Comparison of ENCODE assay signal across 20 cellular contexts in genomic region chr22:20316217-20316843, GRCh38. TPM values are rescaled to one million over a fixed set of nuclear protein-coding genes. Genes with fewer than 3 reads are reported as not detected.
A peak's percentile ranks its signal among the peaks of the same experiment; 100 is the strongest.
DNase-seq lines count a peak whose midpoint lies in the region; ATAC-seq, FAIRE-seq and TF ChIP-seq lines count a peak whose summit lies in the region.
"Had no signal": no experiment of that assay in that cellular context is flagged by ENCODE, and none has a peak within 500 bp of the region (broad histone marks: within the 10 kb centered on the region; RNA-seq: fewer than 3 reads in every experiment).

No MANE protein-coding gene starts in this region.

- no peak for FAIRE-seq in HTR-8/SVneo (lab: Jason Lieb, UNC)
- FAIRE-seq: endometrium, TTC549 had no signal

- H3K36me3 ChIP-seq in testis (ENCODE audit: low read depth, missing control alignments) (no peaks in the 10 kb centered on the region), gastrocnemius medialis (no peaks in the 10 kb centered on the region)

- H3K9me3 Mint-ChIP-seq in activated T-helper 2 cell treated with anti-CD3 and anti-CD28 coated beads, Interferon-gamma antibody, Interleukin-2, Interleukin-4, amounts not matched to agents 10 μg/mL and 5 μg/mL and 100 μg/mL, durations not matched to agents 14 hours and 24 hours and 36 hours, result no peaks in the 10 kb centered on the region
- H3K9me3 Mint-ChIP-seq: CD8-positive, alpha-beta T cell; naive thymus-derived CD4-positive, alpha-beta T cell had no signal

- H3K4me3 Mint-ChIP-seq in activated T-helper 2 cell treated with anti-CD3 and anti-CD28 coated beads, Interferon-gamma antibody, Interleukin-2, Interleukin-4, amounts not matched to agents 10 μg/mL and 5 μg/mL and 100 μg/mL, durations not matched to agents 14 hours and 24 hours and 36 hours (ENCODE audit: low read depth), result no peak overlapping the region

- H3K27ac Mint-ChIP-seq in activated T-helper 2 cell treated with anti-CD3 and anti-CD28 coated beads, Interferon-gamma antibody, Interleukin-2, Interleukin-4, amounts not matched to agents 10 μg/mL and 5 μg/mL and 100 μg/mL, durations not matched to agents 14 hours and 24 hours and 36 hours, result no peak overlapping the region
- H3K27ac Mint-ChIP-seq: CD8-positive, alpha-beta T cell had no signal

- intact Hi-C loops in activated T-helper 2 cell treated with anti-CD3 and anti-CD28 coated beads, Interferon-gamma antibody, Interleukin-2, Interleukin-4, amounts not matched to agents 10 μg/mL and 5 μg/mL and 100 μg/mL, durations not matched to agents 14 hours and 24 hours and 36 hours (cut with micrococcal nuclease), result no loop called here
- intact Hi-C loops in testis (cut with DNase I; ENCODE audit: low total_unique reads), result no loop called here
- intact Hi-C loops in gastrocnemius medialis (cut with DNase I; ENCODE audit: low total_unique reads), result no loop called here

- H3K27ac ChIP-seq in testis (no peak overlapping the region), gastrocnemius medialis (no peak overlapping the region)
- H3K27ac ChIP-seq: ascending aorta, left lung had no signal

- peak; percentile 58 for DNase-seq in activated effector memory CD4-positive, alpha-beta T cell treated with anti-CD3 and anti-CD28 coated beads, Interleukin-2, amount 50 U/mL, for 16 hours
- no peak for DNase-seq in activated effector memory CD4-positive, alpha-beta T cell treated with Interleukin-2 at 50 U/mL for 16 hours
- peak; percentile 8 for DNase-seq in activated T-helper 2 cell treated with anti-CD3 and anti-CD28 coated beads, Interferon-gamma antibody, Interleukin-2, Interleukin-4, amounts not matched to agents 10 μg/mL and 5 μg/mL and 100 μg/mL, durations not matched to agents 14 hours and 24 hours and 36 hours (ENCODE audit: low spot score)
- DNase-seq in mesenteric fat pad (ENCODE audit: low spot score) (peak; percentile 69), testis (peak; percentile 9), HTR-8/SVneo (ENCODE audit: insufficient read length, low spot score) (no peak), gastrocnemius medialis (no peak), NOMO-1 treated with dmso at 0.1 percent for 144 hours (lab: John Stamatoyannopoulos, UW; ENCODE audit: unreplicated experiment) (no peak)
- DNase-seq: DMS79 treated with DMSO at 0.1 percent for 48 hours, foreskin fibroblast, H7, KG1, NCI-H1092 treated with DMSO at 0.1 percent for 48 hours, PC-3 had no signal

- H3K27me3 ChIP-seq in testis, result no peaks in the 10 kb centered on the region
- H3K27me3 ChIP-seq in gastrocnemius medialis, result no peaks in the 10 kb centered on the region
- H3K27me3 ChIP-seq: ascending aorta, left lung had no signal

- in situ Hi-C loops in gastrocnemius medialis (cut with MboI; ENCODE audit: low sequenced_read_pairs in 4 of 4), result no loop called here

- no peaks in the 10 kb centered on the region for H3K36me3 Mint-ChIP-seq in activated T-helper 2 cell treated with anti-CD3 and anti-CD28 coated beads, Interferon-gamma antibody, Interleukin-2, Interleukin-4, amounts not matched to agents 10 μg/mL and 5 μg/mL and 100 μg/mL, durations not matched to agents 14 hours and 24 hours and 36 hours (ENCODE audit: low read depth)
- H3K36me3 Mint-ChIP-seq: naive thymus-derived CD4-positive, alpha-beta T cell had no signal

- TF ChIP-seq CTCF in testis (IDR thresholded peaks at IDR 0.05), result no peak
- TF ChIP-seq CTCF in gastrocnemius medialis (IDR thresholded peaks at IDR 0.05 in 4 of 5, conservative IDR thresholded peaks at IDR 0.05 in 1 of 5), result no peak

- H3K27me3 Mint-ChIP-seq in activated T-helper 2 cell treated with anti-CD3 and anti-CD28 coated beads, Interferon-gamma antibody, Interleukin-2, Interleukin-4, amounts not matched to agents 10 μg/mL and 5 μg/mL and 100 μg/mL, durations not matched to agents 14 hours and 24 hours and 36 hours (ENCODE audit: low read depth), result no peaks in the 10 kb centered on the region
- H3K27me3 Mint-ChIP-seq: naive thymus-derived CD4-positive, alpha-beta T cell had no signal

- peaks cover 19% of the 10 kb centered on the region for H3K4me1 Mint-ChIP-seq in activated T-helper 2 cell treated with anti-CD3 and anti-CD28 coated beads, Interferon-gamma antibody, Interleukin-2, Interleukin-4, amounts not matched to agents 10 μg/mL and 5 μg/mL and 100 μg/mL, durations not matched to agents 14 hours and 24 hours and 36 hours (ENCODE audit: low read depth)

- WGBS in testis, 2 donors, result 84 to 96% methylated on average over 4 to 12 of the region's 12 CpGs

- H3K9me3 ChIP-seq in testis (no peaks in the 10 kb centered on the region), gastrocnemius medialis (no peaks in the 10 kb centered on the region)
- H3K9me3 ChIP-seq: ascending aorta, left lung had no signal

- no peak for ATAC-seq in gastrocnemius medialis
- ATAC-seq: CD8-positive, alpha-beta T cell; left lung; naive thymus-derived CD4-positive, alpha-beta T cell; PC-3 had no signal

- TF ChIP-seq POLR2A in testis (IDR thresholded peaks at IDR 0.05), result no peak
- no peak for TF ChIP-seq POLR2A in gastrocnemius medialis (IDR thresholded peaks at IDR 0.05)

- H3K4me1 ChIP-seq in testis (peaks cover 11% of the 10 kb centered on the region), gastrocnemius medialis (peaks cover 21 to 31% of the 10 kb centered on the region in 2 donors)

- H3K4me3 ChIP-seq in testis, result no peak overlapping the region
- no peak overlapping the region for H3K4me3 ChIP-seq in gastrocnemius medialis
- H3K4me3 ChIP-seq: ascending aorta, left lung had no signal

RNA-seq across cellular contexts. Expression of gene DGCR6L, which starts 3.5 kb away (rescaled TPM):
- total RNA-seq in activated T-helper 2 cell treated with anti-CD3 and anti-CD28 coated beads, Interferon-gamma antibody, Interleukin-2, Interleukin-4, amounts not matched to agents 10 μg/mL and 5 μg/mL and 100 μg/mL, durations not matched to agents 14 hours and 24 hours and 36 hours, result 29.0 and 31.1 TPM in 2 replicates
- 25.7 TPM for total RNA-seq in mesenteric fat pad
- 100 to 1,000 TPM; 152 to 257 TPM for total RNA-seq in testis
- 171 TPM for polyA plus RNA-seq in testis (ENCODE audit: insufficient read depth, low read depth, low replicate concordance)
- 100 to 1,000 TPM in 1 of 4 donors, 10 to 100 TPM in 3; 43.5 to 105 (median 67.5) TPM for total RNA-seq in gastrocnemius medialis

RNA-seq across cellular contexts. Expression of gene RTN4R, which starts 48.2 kb away (rescaled TPM):
- 1.9 and 2.2 TPM in 2 replicates for total RNA-seq in activated T-helper 2 cell treated with anti-CD3 and anti-CD28 coated beads, Interferon-gamma antibody, Interleukin-2, Interleukin-4, amounts not matched to agents 10 μg/mL and 5 μg/mL and 100 μg/mL, durations not matched to agents 14 hours and 24 hours and 36 hours
- 0.55 TPM for total RNA-seq in mesenteric fat pad
- total RNA-seq in testis, result 1 to 10 TPM; 5.1 to 6.1 TPM
- polyA plus RNA-seq in testis (ENCODE audit: insufficient read depth, low read depth, low replicate concordance), result 2.1 TPM
- under 1 TPM in 2 of 4 donors, not detected in 2; 0.29 to 0.75 TPM for total RNA-seq in gastrocnemius medialis

Comparison
In these comparisons a context has a peak if more than half of its experiments do, and no peak if none do; other contexts are left out.
1. DNase-seq: peak in activated effector memory CD4-positive, alpha-beta T cell treated with anti-CD3 and anti-CD28 coated beads, Interleukin-2, amount 50 U/mL, for 16 hours (single experiment), activated T-helper 2 cell treated with anti-CD3 and anti-CD28 coated beads, Interferon-gamma antibody, Interleukin-2, Interleukin-4, amounts not matched to agents 10 μg/mL and 5 μg/mL and 100 μg/mL, durations not matched to agents 14 hours and 24 hours and 36 hours (single experiment), mesenteric fat pad (single experiment) and testis (single experiment); none in activated effector memory CD4-positive, alpha-beta T cell treated with Interleukin-2 at 50 U/mL for 16 hours (single experiment), HTR-8/SVneo (single experiment), gastrocnemius medialis (0 of 2) and NOMO-1 treated with dmso at 0.1 percent for 144 hours (single experiment).